Comparison of ENCODE assay signal across 25 cellular contexts in genomic region chr1:240210026-240210425, GRCh38.
"Had no signal": no experiment of that assay in that cellular context is flagged by ENCODE, and none has a peak within 500 bp of the region (broad histone marks: within the 10 kb centered on the region; RNA-seq: fewer than 3 reads in every experiment).

No MANE protein-coding gene starts in this region.

- H3K27me3 Mint-ChIP-seq: activated naive CD8-positive, alpha-beta T cell treated with anti-CD3 and anti-CD28 coated beads, Interleukin-2, amount 50 U/mL, for 24 hours; natural killer cell treated with Interleukin-12 subunit alpha and Interleukin-12 subunit beta and Interleukin-15 and Interleukin-18, amount 100 ng/mL, for 72 hours had no signal

- ATAC-seq: activated CD8-positive, alpha-beta T cell treated with anti-CD3 and anti-CD28 coated beads, Interleukin-2, amount 10 ng/mL, durations not matched to agents 7 days and 5 days; activated naive CD8-positive, alpha-beta T cell treated with anti-CD3 and anti-CD28 coated beads, Interleukin-2, amount 50 U/mL, for 24 hours; esophagus mucosa; left ventricle myocardium superior; natural killer cell treated with Interleukin-12 subunit alpha and Interleukin-12 subunit beta and Interleukin-15 and Interleukin-18, amount 100 ng/mL, for 72 hours; right cardiac atrium; stimulated activated effector memory CD8-positive, alpha-beta T cell treated with anti-CD3 and anti-CD28 coated beads, Interleukin-12 subunit alpha, Interleukin-12 subunit beta, amount 100 ng/mL, for 72 hours had no signal

- H3K79me2 ChIP-seq: parathyroid adenoma had no signal

- H3K4me1 ChIP-seq: parathyroid adenoma, transverse colon, vagina had no signal

- H3K27ac ChIP-seq: brain microvascular endothelial cell, parathyroid adenoma, skin epidermis, transverse colon, vagina, VCaP had no signal

- H3K4me3 Mint-ChIP-seq: activated CD8-positive, alpha-beta T cell treated with anti-CD3 and anti-CD28 coated beads, Interleukin-2, amount 10 ng/mL, durations not matched to agents 7 days and 5 days; activated naive CD8-positive, alpha-beta T cell treated with anti-CD3 and anti-CD28 coated beads, Interleukin-2, amount 50 U/mL, for 24 hours; activated T-helper 1 cell treated with anti-CD3 and anti-CD28 coated beads, Interleukin-12 subunit alpha, Interleukin-12 subunit beta, Interleukin-2, Interleukin-4 antibody, amounts not matched to agents 30 ng/mL and 10 ng/mL and 1 ng/mL, durations not matched to agents 14 hours and 24 hours and 36 hours; natural killer cell treated with Interleukin-12 subunit alpha and Interleukin-12 subunit beta and Interleukin-15 and Interleukin-18, amount 100 ng/mL, for 72 hours; stimulated activated effector memory CD8-positive, alpha-beta T cell treated with anti-CD3 and anti-CD28 coated beads, Interleukin-12 subunit alpha, Interleukin-12 subunit beta, amount 100 ng/mL, for 72 hours; T-helper 2 cell treated with Interferon-gamma antibody and Interleukin-4, amounts not matched to agents 5 μg/mL and 100 μg/mL, for 36 hours had no signal

- H3K27ac Mint-ChIP-seq: activated CD8-positive, alpha-beta T cell treated with anti-CD3 and anti-CD28 coated beads, Interleukin-2, amount 10 ng/mL, durations not matched to agents 7 days and 5 days; activated T-helper 1 cell treated with anti-CD3 and anti-CD28 coated beads, Interleukin-12 subunit alpha, Interleukin-12 subunit beta, Interleukin-2, Interleukin-4 antibody, amounts not matched to agents 30 ng/mL and 10 ng/mL and 1 ng/mL, durations not matched to agents 14 hours and 24 hours and 36 hours; natural killer cell treated with Interleukin-12 subunit alpha and Interleukin-12 subunit beta and Interleukin-15 and Interleukin-18, amount 100 ng/mL, for 72 hours; stimulated activated effector memory CD8-positive, alpha-beta T cell treated with anti-CD3 and anti-CD28 coated beads, Interleukin-12 subunit alpha, Interleukin-12 subunit beta, amount 100 ng/mL, for 72 hours; T-helper 2 cell treated with Interferon-gamma antibody and Interleukin-4, amounts not matched to agents 5 μg/mL and 100 μg/mL, for 36 hours had no signal

- H2AFZ ChIP-seq: parathyroid adenoma had no signal

- H3K9me3 Mint-ChIP-seq: activated T-helper 1 cell treated with anti-CD3 and anti-CD28 coated beads, Interleukin-12 subunit alpha, Interleukin-12 subunit beta, Interleukin-2, Interleukin-4 antibody, amounts not matched to agents 30 ng/mL and 10 ng/mL and 1 ng/mL, durations not matched to agents 14 hours and 24 hours and 36 hours; natural killer cell treated with Interleukin-12 subunit alpha and Interleukin-12 subunit beta and Interleukin-15 and Interleukin-18, amount 100 ng/mL, for 72 hours; stimulated activated effector memory CD8-positive, alpha-beta T cell treated with anti-CD3 and anti-CD28 coated beads, Interleukin-12 subunit alpha, Interleukin-12 subunit beta, amount 100 ng/mL, for 72 hours; T-helper 2 cell treated with Interferon-gamma antibody and Interleukin-4, amounts not matched to agents 5 μg/mL and 100 μg/mL, for 36 hours had no signal

- H3K36me3 ChIP-seq: brain microvascular endothelial cell, transverse colon, vagina had no signal

- DNase-seq: activated CD4-positive, alpha-beta T cell treated with anti-CD3 and anti-CD28 coated beads, Interleukin-2, amount 50 U/mL, for 1 hour; activated CD4-positive, CD25-positive, alpha-beta regulatory T cell treated with anti-CD3 and anti-CD28 coated beads, Interleukin-2, amount 50 U/mL, for 72 hours; activated CD8-positive, alpha-beta T cell treated with anti-CD3 and anti-CD28 coated beads, Interleukin-2, amount 10 ng/mL, durations not matched to agents 7 days and 5 days; activated gamma-delta T cell; activated naive CD4-positive, alpha-beta T cell treated with anti-CD3 and anti-CD28 coated beads, Interleukin-2, amount 50 U/mL, for 16 hours; activated naive CD8-positive, alpha-beta T cell treated with anti-CD3 and anti-CD28 coated beads, Interleukin-2, amount 50 U/mL, for 24 hours; brain microvascular endothelial cell; central memory CD4-positive, alpha-beta T cell; dermis blood vessel endothelial cell; effector CD8-positive, alpha-beta T cell; foreskin melanocyte; left ventricle myocardium superior; midbrain; stimulated activated CD4-positive, alpha-beta T cell treated with anti-CD3 and anti-CD28 coated beads, Interleukin-1b, Interleukin-23, amount 100 ng/mL, for 48 hours; transverse colon had no signal

- H3K36me3 Mint-ChIP-seq: natural killer cell treated with Interleukin-12 subunit alpha and Interleukin-12 subunit beta and Interleukin-15 and Interleukin-18, amount 100 ng/mL, for 72 hours; stimulated activated effector memory CD8-positive, alpha-beta T cell treated with anti-CD3 and anti-CD28 coated beads, Interleukin-12 subunit alpha, Interleukin-12 subunit beta, amount 100 ng/mL, for 72 hours had no signal

- H3K4me1 Mint-ChIP-seq: activated naive CD8-positive, alpha-beta T cell treated with anti-CD3 and anti-CD28 coated beads, Interleukin-2, amount 50 U/mL, for 24 hours; stimulated activated effector memory CD8-positive, alpha-beta T cell treated with anti-CD3 and anti-CD28 coated beads, Interleukin-12 subunit alpha, Interleukin-12 subunit beta, amount 100 ng/mL, for 72 hours had no signal

- H3K27me3 ChIP-seq: brain microvascular endothelial cell, transverse colon, vagina had no signal

- H3K9ac ChIP-seq: parathyroid adenoma had no signal

- H3K4me3 ChIP-seq: skin epidermis, transverse colon, vagina had no signal

- H3K9me3 ChIP-seq: transverse colon, vagina had no signal
